Comparison of ENCODE assay signal across 10 cellular contexts in the genomic region with DNA sequence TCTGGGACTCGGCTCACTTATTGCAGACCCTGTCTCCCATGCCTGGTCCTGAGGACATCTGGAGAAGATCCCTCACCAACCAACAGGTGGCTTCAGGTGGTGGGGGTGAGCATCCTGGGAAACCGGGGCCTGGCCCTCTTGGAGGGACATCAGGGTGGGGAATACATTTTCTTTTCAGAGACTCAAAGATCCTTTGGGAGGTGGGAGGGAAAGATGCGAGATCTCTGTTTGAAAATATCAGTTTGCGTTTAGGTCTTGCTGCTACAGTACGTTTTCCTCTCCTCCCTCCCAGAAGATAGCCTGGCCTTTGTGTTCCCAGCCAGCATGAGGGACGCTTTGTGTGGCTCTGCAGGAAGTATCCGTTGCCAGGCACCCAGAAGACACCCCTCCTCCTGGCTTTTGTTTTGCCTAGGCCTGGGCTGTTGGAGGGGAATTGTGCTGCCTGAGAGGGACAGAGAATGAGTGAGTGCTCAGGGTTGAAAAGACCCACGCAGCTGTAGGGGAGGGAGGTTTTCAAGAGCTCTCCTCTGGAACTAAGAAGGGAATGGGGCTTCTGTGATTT. TPM values are rescaled to one million over a fixed set of nuclear protein-coding genes. Genes with fewer than 3 reads are reported as not detected.
DNase-seq lines count a peak whose midpoint lies in the region; ATAC-seq and TF ChIP-seq lines count a peak whose summit lies in the region.
"Had no signal": no experiment of that assay in that cellular context is flagged by ENCODE, and none has a peak within 500 bp of the region (broad histone marks: within the 10 kb centered on the region; RNA-seq: fewer than 3 reads in every experiment).

No MANE protein-coding gene starts in this region.

- POLR2A ChIA-PET in CD4-positive, alpha-beta memory T cell (lab: Charles Lee; ENCODE audit: partially characterized antibody) = no interaction called here

- CTCF ChIA-PET in CD4-positive, alpha-beta memory T cell (lab: Charles Lee; ENCODE audit: partially characterized antibody) = interaction anchor here (1.5 to 2.5 kb wide), 3 partner anchors 10 to 152 kb away, joined by 3 to 20 read pairs (median 14); no protein-coding TSS in a partner anchor

- peak; percentile 9 for TF ChIP-seq CTCF in progenitor cell of endocrine pancreas (IDR thresholded peaks at IDR 0.05; ENCODE audit: unreplicated experiment)

- peak overlapping the region; percentile 51 for H3K4me3 Mint-ChIP-seq in progenitor cell of endocrine pancreas (ENCODE audit: low read depth)
- no peak overlapping the region for H3K4me3 Mint-ChIP-seq in CD4-positive, alpha-beta memory T cell

- no peaks in the 10 kb centered on the region for H3K9me3 ChIP-seq in CD4-positive, alpha-beta memory T cell (ENCODE audit: control insufficient read depth in 1 of 2, low read length in 2 of 2)
- H3K9me3 ChIP-seq: colonic mucosa had no signal

- H3K27ac ChIP-seq in CD4-positive, alpha-beta memory T cell (ENCODE audit: low read depth, low read length) = no peak overlapping the region
- H3K27ac ChIP-seq: colonic mucosa had no signal

- TF ChIP-seq POLR2A in GM18505 (IDR thresholded peaks at IDR 0.05; ENCODE audit: borderline replicate concordance, extremely low read depth, insufficient read depth, insufficient read length) = no peak

- no peaks in the 10 kb centered on the region for H3K27me3 ChIP-seq in CD4-positive, alpha-beta memory T cell (ENCODE audit: insufficient read depth, low read length)
- H3K27me3 ChIP-seq: colonic mucosa had no signal

- ATAC-seq in GM18505 (IDR thresholded peaks at IDR 0.05; ENCODE audit: unreplicated experiment) (no peak), HG02571 (IDR thresholded peaks at IDR 0.05; ENCODE audit: unreplicated experiment) (no peak)

- H3K27ac Mint-ChIP-seq in progenitor cell of endocrine pancreas = peak overlapping the region; percentile 95
- no peak overlapping the region for H3K27ac Mint-ChIP-seq in CD4-positive, alpha-beta memory T cell

- no peaks in the 10 kb centered on the region for H3K36me3 Mint-ChIP-seq in progenitor cell of endocrine pancreas (ENCODE audit: insufficient read depth)
- H3K36me3 Mint-ChIP-seq in CD4-positive, alpha-beta memory T cell = no peaks in the 10 kb centered on the region

- H3K4me3 ChIP-seq in CD4-positive, alpha-beta memory T cell (ENCODE audit: low read length in 2 of 2) = no peak overlapping the region
- H3K4me3 ChIP-seq: colonic mucosa had no signal

- H3K36me3 ChIP-seq in CD4-positive, alpha-beta memory T cell (ENCODE audit: insufficient read depth, low read length) = no peaks in the 10 kb centered on the region
- H3K36me3 ChIP-seq: colonic mucosa had no signal

- no peaks in the 10 kb centered on the region for H3K27me3 Mint-ChIP-seq in progenitor cell of endocrine pancreas
- peaks cover 0 to 4% of the 10 kb centered on the region in 2 donors for H3K27me3 Mint-ChIP-seq in CD4-positive, alpha-beta memory T cell

- peaks cover 11% of the 10 kb centered on the region for H3K4me1 Mint-ChIP-seq in progenitor cell of endocrine pancreas (ENCODE audit: low read depth)
- H3K4me1 Mint-ChIP-seq in CD4-positive, alpha-beta memory T cell = peaks cover 0 to 6% (median 4%) of the 10 kb centered on the region in 4 donors

- no peaks in the 10 kb centered on the region for H3K9me3 Mint-ChIP-seq in progenitor cell of endocrine pancreas (ENCODE audit: low read depth)
- no peaks in the 10 kb centered on the region for H3K9me3 Mint-ChIP-seq in CD4-positive, alpha-beta memory T cell

- intact Hi-C loops in CD4-positive, alpha-beta memory T cell (cut with micrococcal nuclease) = no loop called here

- DNase-seq in NCI-H1105 (lab: John Stamatoyannopoulos, UW) = peak; percentile 58
- DNase-seq in NCI-H748 (lab: John Stamatoyannopoulos, UW; ENCODE audit: unreplicated experiment) = peak; percentile 99
- peak; percentile 81 to 92 for DNase-seq in hippocampal formation (lab: John Stamatoyannopoulos, UW)
- peak; percentile 27 for DNase-seq in progenitor cell of endocrine pancreas (ENCODE audit: low spot score, unreplicated experiment)
- no peak for DNase-seq in CD4-positive, alpha-beta memory T cell
- DNase-seq: colonic mucosa, NCI-H2171 treated with DMSO at 0.1 percent for 48 hours had no signal

- H3K4me1 ChIP-seq in CD4-positive, alpha-beta memory T cell (ENCODE audit: insufficient read depth, low read length) = no peaks in the 10 kb centered on the region
- H3K4me1 ChIP-seq: colonic mucosa had no signal

RNA-seq across cellular contexts. Expression of a gene that starts 21.8 kb away (rescaled TPM):
- 4.5 and 5.5 TPM in 2 replicates for total RNA-seq in progenitor cell of endocrine pancreas
- not detected for total RNA-seq in CD4-positive, alpha-beta memory T cell
- not detected for polyA plus RNA-seq in CD4-positive, alpha-beta memory T cell
- total RNA-seq: T-helper 1 cell treated with Interleukin-12 subunit alpha and Interleukin-12 subunit beta and Interleukin-4 antibody, amounts not matched to agents 30 ng/mL and 1 ng/mL, for 36 hours had no signal

Comparison
In these comparisons a context has a peak if more than half of its experiments do, and no peak if none do; other contexts are left out.
1. DNase-seq: peak in NCI-H1105 (single experiment), NCI-H748 (single experiment), hippocampal formation (2 of 2) and progenitor cell of endocrine pancreas (single experiment); none in CD4-positive, alpha-beta memory T cell (0 of 5).